Comparison of ENCODE assay signal across 1 cellular context in the genomic region with DNA sequence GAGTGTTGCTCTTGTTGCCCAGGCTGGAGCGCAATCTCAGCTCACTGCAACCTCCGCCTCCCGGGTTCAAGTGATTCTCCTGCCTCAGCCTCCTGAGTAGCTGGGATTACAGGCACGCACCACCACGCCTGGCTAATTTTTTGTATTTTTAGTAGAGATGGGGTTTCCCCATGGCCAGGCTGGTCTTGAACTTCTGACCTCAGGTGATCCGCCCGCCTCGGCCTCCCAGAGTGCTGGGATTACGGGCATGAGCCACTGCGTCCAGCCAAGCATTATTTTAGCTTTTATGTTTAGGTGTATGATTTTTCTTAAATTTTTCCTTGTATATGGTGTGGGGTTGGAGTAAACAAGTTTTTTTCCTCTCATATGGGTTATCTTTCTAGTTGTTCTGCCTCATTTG. TPM values are rescaled to one million over a fixed set of nuclear protein-coding genes. Genes with fewer than 3 reads are reported as not detected.
"Had no signal": no experiment of that assay in that cellular context is flagged by ENCODE, and none has a peak within 500 bp of the region (broad histone marks: within the 10 kb centered on the region; RNA-seq: fewer than 3 reads in every experiment).

No MANE protein-coding gene starts in this region.

RNA-seq across cellular contexts. Expression of gene BMF, which starts 58.7 kb away (rescaled TPM):
- total RNA-seq: MCF 10A had no signal
